Comparison of ENCODE assay signal across 29 cellular contexts in genomic region chr1:231558711-231559205, GRCh38. TPM values are rescaled to one million over a fixed set of nuclear protein-coding genes. Genes with fewer than 3 reads are reported as not detected.
DNase-seq lines count a peak whose midpoint lies in the region; ATAC-seq lines count a peak whose summit lies in the region.
"Had no signal": no experiment of that assay in that cellular context is flagged by ENCODE, and none has a peak within 500 bp of the region (broad histone marks: within the 10 kb centered on the region; RNA-seq: fewer than 3 reads in every experiment).

No MANE protein-coding gene starts in this region.

- H3K4me1 Mint-ChIP-seq in T-helper 17 cell, result peaks cover 32% of the 10 kb centered on the region
- H3K4me1 Mint-ChIP-seq in CD8-positive, alpha-beta memory T cell, result peaks cover 23 to 47% (median 28%) of the 10 kb centered on the region in 3 donors
- H3K4me1 Mint-ChIP-seq: neural progenitor cell had no signal

- H3K4me3 Mint-ChIP-seq in T-helper 17 cell, result no peak overlapping the region
- no peak overlapping the region for H3K4me3 Mint-ChIP-seq in CD8-positive, alpha-beta memory T cell
- H3K4me3 Mint-ChIP-seq: activated CD4-positive, alpha-beta T cell treated with anti-CD3 and anti-CD28 coated beads, Interleukin-2, amount 10 ng/mL, durations not matched to agents 24 days and 14 days; activated naive CD8-positive, alpha-beta T cell treated with anti-CD3 and anti-CD28 coated beads, Interleukin-2, amount 50 U/mL, for 24 hours; CD14-positive monocyte; neural progenitor cell; stimulated activated naive CD8-positive, alpha-beta T cell treated with anti-CD3 and anti-CD28 coated beads, Interleukin-15, Interleukin-2, amounts not matched to agents 100 ng/mL and 50 ng/mL, for 24 hours; WTC11 had no signal

- no peaks in the 10 kb centered on the region for H3K36me3 ChIP-seq in CD8-positive, alpha-beta memory T cell (ENCODE audit: insufficient read depth, low read length)

- ATAC-seq in GM18861 (IDR thresholded peaks at IDR 0.05; ENCODE audit: unreplicated experiment), result peak; percentile 40
- ATAC-seq in T-helper 17 cell, result no peak
- ATAC-seq in GM19467 (IDR thresholded peaks at IDR 0.05; ENCODE audit: unreplicated experiment), result no peak
- ATAC-seq in GM21723 (IDR thresholded peaks at IDR 0.05; ENCODE audit: unreplicated experiment), result no peak
- ATAC-seq: activated naive CD8-positive, alpha-beta T cell treated with anti-CD3 and anti-CD28 coated beads, Interleukin-2, amount 50 U/mL, for 24 hours; WTC11 had no signal

- H3K27me3 ChIP-seq in CD8-positive, alpha-beta memory T cell (ENCODE audit: insufficient read depth, low read length, poor library complexity, severe bottlenecking), result no peaks in the 10 kb centered on the region
- H3K27me3 ChIP-seq: neural progenitor cell, right atrium auricular region, spleen, testis had no signal

- CTCF ChIA-PET in CD8-positive, alpha-beta memory T cell (lab: Charles Lee), result interaction anchor here (1.1 kb wide), 1 partner anchor 31 kb away, joined by 3 read pairs; no protein-coding TSS in a partner anchor

- no peaks in the 10 kb centered on the region for H3K9me3 Mint-ChIP-seq in CD8-positive, alpha-beta memory T cell
- H3K9me3 Mint-ChIP-seq: activated CD4-positive, alpha-beta T cell treated with anti-CD3 and anti-CD28 coated beads, Interleukin-2, amount 10 ng/mL, durations not matched to agents 24 days and 14 days; activated naive CD8-positive, alpha-beta T cell treated with anti-CD3 and anti-CD28 coated beads, Interleukin-2, amount 50 U/mL, for 24 hours; CD14-positive monocyte; neural progenitor cell; stimulated activated naive CD8-positive, alpha-beta T cell treated with anti-CD3 and anti-CD28 coated beads, Interleukin-15, Interleukin-2, amounts not matched to agents 100 ng/mL and 50 ng/mL, for 24 hours; WTC11 had no signal

- POLR2A ChIA-PET in CD8-positive, alpha-beta memory T cell (lab: Charles Lee), result no interaction called here

- peak overlapping the region; percentile 51 for H3K27ac Mint-ChIP-seq in T-helper 17 cell
- H3K27ac Mint-ChIP-seq in CD8-positive, alpha-beta memory T cell, result peak overlapping the region in 4 of 8 donors; percentile 3 to 54 (median 21)
- H3K27ac Mint-ChIP-seq: activated CD4-positive, alpha-beta T cell treated with anti-CD3 and anti-CD28 coated beads, Interleukin-2, amount 10 ng/mL, durations not matched to agents 24 days and 14 days; activated naive CD8-positive, alpha-beta T cell treated with anti-CD3 and anti-CD28 coated beads, Interleukin-2, amount 50 U/mL, for 24 hours; neural progenitor cell; stimulated activated naive CD8-positive, alpha-beta T cell treated with anti-CD3 and anti-CD28 coated beads, Interleukin-15, Interleukin-2, amounts not matched to agents 100 ng/mL and 50 ng/mL, for 24 hours; WTC11 had no signal

- in situ Hi-C loops in Caki2 (cut with HindIII; ENCODE audit: low pct_unique_long_range_greater_than_20kb, low sequenced_read_pairs), result no loop called here

- H3K4me1 ChIP-seq in CD8-positive, alpha-beta memory T cell (ENCODE audit: insufficient read depth, low read length), result no peaks in the 10 kb centered on the region
- H3K4me1 ChIP-seq: neural progenitor cell, parathyroid adenoma, testis had no signal

- H3K9me3 ChIP-seq in T-helper 17 cell (ENCODE audit: control insufficient read depth, low read length, poor library complexity, severe bottlenecking), result no peaks in the 10 kb centered on the region
- H3K9me3 ChIP-seq in CD8-positive, alpha-beta memory T cell (ENCODE audit: low read length), result no peaks in the 10 kb centered on the region
- H3K9me3 ChIP-seq: left ventricle myocardium inferior, right atrium auricular region, spleen, testis had no signal

- no peaks in the 10 kb centered on the region for H3K27me3 Mint-ChIP-seq in T-helper 17 cell
- no peaks in the 10 kb centered on the region for H3K27me3 Mint-ChIP-seq in CD8-positive, alpha-beta memory T cell
- H3K27me3 Mint-ChIP-seq: activated CD4-positive, alpha-beta T cell treated with anti-CD3 and anti-CD28 coated beads, Interleukin-2, amount 10 ng/mL, durations not matched to agents 24 days and 14 days; activated naive CD8-positive, alpha-beta T cell treated with anti-CD3 and anti-CD28 coated beads, Interleukin-2, amount 50 U/mL, for 24 hours; stimulated activated naive CD8-positive, alpha-beta T cell treated with anti-CD3 and anti-CD28 coated beads, Interleukin-15, Interleukin-2, amounts not matched to agents 100 ng/mL and 50 ng/mL, for 24 hours had no signal

- DNase-seq in Caki2 (ENCODE audit: low read depth) (peak; percentile 50), T-helper 17 cell (no peak), kidney tubule cell (ENCODE audit: low spot score) (peak; percentile 23), HuH-7.5 (ENCODE audit: low spot score) (no peak)
- no peak for DNase-seq in CD8-positive, alpha-beta memory T cell
- DNase-seq: activated CD4-positive, alpha-beta T cell treated with anti-CD3 and anti-CD28 coated beads, Interleukin-2, amount 10 ng/mL, durations not matched to agents 24 days and 14 days; activated gamma-delta T cell treated with Interleukin-2 at 50 U/mL for 16 hours; activated naive CD8-positive, alpha-beta T cell treated with anti-CD3 and anti-CD28 coated beads, Interleukin-2, amount 50 U/mL, for 24 hours; caudate nucleus; effector memory CD4-positive, alpha-beta T cell; KG1; left ventricle myocardium inferior; MM.1S; NCI-H2227 treated with DMSO at 0.1 percent for 48 hours; NCI-H526 treated with DMSO at 0.1 percent for 48 hours; PC-9; spleen; stimulated activated CD4-positive, alpha-beta T cell treated with anti-CD3 and anti-CD28 coated beads, Interleukin-2, amount 100 ng/mL, for 24 hours; testis had no signal

- peaks cover 9% of the 10 kb centered on the region for H3K36me3 Mint-ChIP-seq in T-helper 17 cell (ENCODE audit: low read depth)
- H3K36me3 Mint-ChIP-seq in CD8-positive, alpha-beta memory T cell, result peaks cover 0 to 37% (median 23%) of the 10 kb centered on the region in 3 donors

- no peak overlapping the region for H3K27ac ChIP-seq in CD8-positive, alpha-beta memory T cell (ENCODE audit: low read depth, low read length)
- H3K27ac ChIP-seq: coronary artery, neural progenitor cell, parathyroid adenoma, PC-9, right atrium auricular region, testis had no signal

- H3K4me3 ChIP-seq in CD8-positive, alpha-beta memory T cell (ENCODE audit: low read length), result no peak overlapping the region
- H3K4me3 ChIP-seq: coronary artery, left ventricle myocardium inferior, neural progenitor cell, PC-9, right atrium auricular region, spleen, testis had no signal

RNA-seq across cellular contexts. Expression of gene TSNAX, which starts 30.3 kb away (rescaled TPM):
- total RNA-seq in Caki2 (2014; rRNA removed; shearing (Covaris generic); ENCODE audit: low replicate concordance), result 29.8 and 33.2 TPM in 2 replicates
- 10 to 100 TPM; 25.5 to 26.8 TPM for total RNA-seq in T-helper 17 cell
- total RNA-seq in CD8-positive, alpha-beta memory T cell, result 10 to 100 TPM; 48.0 to 49.8 TPM
- 95.0 TPM for polyA plus RNA-seq in CD8-positive, alpha-beta memory T cell

Comparison
In these comparisons a context has a peak if more than half of its experiments do, and no peak if none do; other contexts are left out.
1. DNase-seq: peak in Caki2 (single experiment) and kidney tubule cell (single experiment); none in T-helper 17 cell (0 of 3), HuH-7.5 (single experiment) and CD8-positive, alpha-beta memory T cell (0 of 5).